ENCODE assay signal across 8 cellular contexts in the genomic region with DNA sequence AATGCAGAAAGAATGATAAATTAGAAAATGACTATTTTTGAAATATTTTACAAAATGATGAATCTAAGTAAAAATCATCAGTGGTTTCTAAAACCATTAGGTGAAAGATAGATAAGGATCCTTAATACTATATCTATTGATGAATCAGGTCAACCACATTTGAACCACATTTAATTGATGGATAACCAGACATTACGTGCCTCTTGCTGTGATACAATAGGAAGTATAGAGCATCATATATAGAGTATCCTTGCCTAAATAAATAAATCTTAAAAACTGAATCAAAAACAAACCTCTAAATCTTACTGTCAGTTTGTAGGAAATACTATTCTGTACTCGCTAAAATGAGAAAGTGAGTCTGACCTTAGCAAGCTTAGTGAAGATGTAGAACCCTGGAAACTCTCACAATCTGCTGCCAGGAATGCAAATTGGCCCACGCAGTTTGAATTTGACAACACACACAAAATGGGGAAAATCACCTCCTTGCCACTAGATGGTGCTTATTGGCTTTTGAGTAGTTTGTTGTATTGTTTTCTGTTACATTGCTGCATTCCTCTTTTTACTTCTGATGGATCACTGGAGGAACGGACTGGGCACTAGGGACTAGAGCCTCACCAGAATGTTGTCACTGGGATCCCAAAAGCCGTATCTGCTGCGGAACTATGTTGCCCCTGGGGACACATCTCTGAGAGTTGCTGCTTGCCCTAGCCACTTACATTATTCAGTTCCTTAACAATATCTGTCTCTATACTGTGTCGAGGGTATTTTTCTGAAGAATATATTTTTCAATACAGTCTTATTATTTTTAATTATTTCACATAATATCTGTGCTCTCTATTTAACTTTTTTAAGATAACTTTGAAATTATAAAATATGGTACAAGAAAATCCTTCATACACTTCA. TPM values are rescaled to one million over a fixed set of nuclear protein-coding genes. Genes with fewer than 3 reads are reported as not detected.
DNase-seq lines count a peak whose midpoint lies in the region; ATAC-seq and TF ChIP-seq lines count a peak whose summit lies in the region.

No MANE protein-coding gene starts in this region.

- H3K36me3 ChIP-seq in RWPE2 (ENCODE audit: low read depth): no peaks in the 10 kb centered on the region

- no peaks in the 10 kb centered on the region for H3K9me3 ChIP-seq in RWPE2 (ENCODE audit: severe bottlenecking)

- no peak overlapping the region for H3K4me3 ChIP-seq in RWPE2 (ENCODE audit: severe bottlenecking)

- H3K4me1 ChIP-seq in RWPE2 (ENCODE audit: insufficient read depth, poor library complexity, severe bottlenecking): no peaks in the 10 kb centered on the region

- peak; percentile 83 for ATAC-seq in GM21717 (IDR thresholded peaks at IDR 0.05; ENCODE audit: unreplicated experiment)
- ATAC-seq in RWPE2 (ENCODE audit: low read depth): peak; percentile 70
- no peak for ATAC-seq in esophagus mucosa

- H3K27me3 ChIP-seq in RWPE2 (ENCODE audit: insufficient read depth, poor library complexity, severe bottlenecking): no peaks in the 10 kb centered on the region

- peak; percentile 3 for DNase-seq in stimulated activated CD4-positive, alpha-beta T cell treated with anti-CD3 and anti-CD28 coated beads, Interleukin-2, amount 100 ng/mL, for 4 hours (ENCODE audit: low read depth)
- no peak for DNase-seq in stimulated activated CD4-positive, alpha-beta T cell treated with anti-CD3 and anti-CD28 coated beads, Interleukin-12 subunit alpha, Interleukin-12 subunit beta, amount 100 ng/mL, for 4 hours
- peak; percentile 62 for DNase-seq in LHCN-M2 (ENCODE audit: low read depth)
- no peak for DNase-seq in RWPE2 (ENCODE audit: low spot score)
- DNase-seq in cerebellar cortex (ENCODE audit: low spot score): peak; percentile 48
- DNase-seq in midbrain (lab: John Stamatoyannopoulos, UW): peak; percentile 23

- no peak overlapping the region for H3K27ac ChIP-seq in RWPE2 (ENCODE audit: poor library complexity, severe bottlenecking)

- peak; percentile 89 for TF ChIP-seq CTCF in RWPE2 (IDR thresholded peaks at IDR 0.05; ENCODE audit: poor library complexity, severe bottlenecking)

RNA-seq across cellular contexts. Expression of gene SLAIN2, which starts 25.4 kb away (rescaled TPM):
- total RNA-seq in LHCN-M2 (2014; rRNA removed): 25.8 and 80.9 TPM in 2 replicates
- 30.7 TPM for polyA plus RNA-seq in LHCN-M2 (2012)
- total RNA-seq in esophagus mucosa: 79.1 TPM

RNA-seq across cellular contexts. Expression of gene TEC, which starts 46.3 kb away (rescaled TPM):
- 6.8 and 7.3 TPM in 2 replicates for total RNA-seq in LHCN-M2 (2014; rRNA removed)
- 1.7 TPM for polyA plus RNA-seq in LHCN-M2 (2012)
- total RNA-seq in esophagus mucosa: 6.3 TPM

Comparison
In these comparisons a context has a peak if more than half of its experiments do, and no peak if none do; other contexts are left out.
1. DNase-seq: peak in stimulated activated CD4-positive, alpha-beta T cell treated with anti-CD3 and anti-CD28 coated beads, Interleukin-2, amount 100 ng/mL, for 4 hours (single experiment), LHCN-M2 (single experiment), cerebellar cortex (single experiment) and midbrain (single experiment); none in stimulated activated CD4-positive, alpha-beta T cell treated with anti-CD3 and anti-CD28 coated beads, Interleukin-12 subunit alpha, Interleukin-12 subunit beta, amount 100 ng/mL, for 4 hours (single experiment) and RWPE2 (single experiment).